ENCODE assay signal across 1 cellular context in the genomic region with DNA sequence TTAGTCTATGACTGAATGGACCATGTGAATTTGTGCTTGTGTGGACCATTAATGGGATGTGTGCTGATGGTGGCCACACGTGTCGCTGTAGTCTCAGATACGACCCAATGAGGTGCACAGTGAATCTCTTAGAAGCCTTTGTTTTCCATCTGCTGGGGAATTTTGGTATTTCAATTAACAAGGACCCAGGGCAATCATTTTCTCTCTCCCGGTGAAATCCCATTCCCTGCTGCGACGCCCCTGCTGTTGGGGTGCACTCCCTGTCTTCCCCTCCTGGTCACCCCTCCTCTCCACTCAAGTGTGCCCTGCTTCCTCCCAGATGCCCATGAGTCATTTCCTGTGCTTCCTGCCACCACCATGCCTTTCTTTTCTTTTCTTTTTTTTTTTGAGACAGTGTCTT.
TF ChIP-seq lines count a peak whose summit lies in the region.

No MANE protein-coding gene starts in this region.

TF ChIP-seq in GM12878, 131 proteins besides CTCF, POLR2A, EP300 and RAD21 (continued from another document):
- TF ChIP-seq, protein P1, sequence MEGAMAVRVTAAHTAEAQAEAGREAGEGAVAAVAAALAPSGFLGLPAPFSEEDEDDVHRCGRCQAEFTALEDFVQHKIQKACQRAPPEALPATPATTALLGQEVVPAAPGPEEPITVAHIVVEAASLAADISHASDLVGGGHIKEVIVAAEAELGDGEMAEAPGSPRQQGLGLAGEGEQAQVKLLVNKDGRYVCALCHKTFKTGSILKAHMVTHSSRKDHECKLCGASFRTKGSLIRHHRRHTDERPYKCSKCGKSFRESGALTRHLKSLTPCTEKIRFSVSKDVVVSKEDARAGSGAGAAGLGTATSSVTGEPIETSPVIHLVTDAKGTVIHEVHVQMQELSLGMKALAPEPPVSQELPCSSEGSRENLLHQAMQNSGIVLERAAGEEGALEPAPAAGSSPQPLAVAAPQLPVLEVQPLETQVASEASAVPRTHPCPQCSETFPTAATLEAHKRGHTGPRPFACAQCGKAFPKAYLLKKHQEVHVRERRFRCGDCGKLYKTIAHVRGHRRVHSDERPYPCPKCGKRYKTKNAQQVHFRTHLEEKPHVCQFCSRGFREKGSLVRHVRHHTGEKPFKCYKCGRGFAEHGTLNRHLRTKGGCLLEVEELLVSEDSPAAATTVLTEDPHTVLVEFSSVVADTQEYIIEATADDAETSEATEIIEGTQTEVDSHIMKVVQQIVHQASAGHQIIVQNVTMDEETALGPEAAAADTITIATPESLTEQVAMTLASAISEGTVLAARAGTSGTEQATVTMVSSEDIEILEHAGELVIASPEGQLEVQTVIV (IDR thresholded peaks at IDR 0.05; ENCODE audit: borderline replicate concordance, partially characterized antibody): no peak
- TF ChIP-seq TCF3 (IDR thresholded peaks at IDR 0.05; ENCODE audit: borderline replicate concordance, insufficient read depth, low read depth, low read length) (no peak), NFXL1 (IDR thresholded peaks at IDR 0.05; ENCODE audit: borderline replicate concordance) (no peak), RELA (IDR thresholded peaks at IDR 0.05; ENCODE audit: borderline replicate concordance, partially characterized antibody) (no peak), TCF7 (IDR thresholded peaks at IDR 0.05; ENCODE audit: borderline replicate concordance) (no peak), CREM (IDR thresholded peaks at IDR 0.05; ENCODE audit: low read depth) (no peak), ZZZ3 (IDR thresholded peaks at IDR 0.05; ENCODE audit: control insufficient read depth, insufficient read length, low read depth) (no peak), HCFC1 (IDR thresholded peaks at IDR 0.05; ENCODE audit: low read length) (no peak), PAX5 (IDR thresholded peaks at IDR 0.05; ENCODE audit: borderline replicate concordance, low read depth, low read length) (no peak), DPF2 (IDR thresholded peaks at IDR 0.05) (no peak), POLR2AphosphoS5 (IDR thresholded peaks at IDR 0.05; ENCODE audit: low read length) (no peak), CBFB (IDR thresholded peaks at IDR 0.05; ENCODE audit: low read depth) (no peak)
- TF ChIP-seq, protein P2, sequence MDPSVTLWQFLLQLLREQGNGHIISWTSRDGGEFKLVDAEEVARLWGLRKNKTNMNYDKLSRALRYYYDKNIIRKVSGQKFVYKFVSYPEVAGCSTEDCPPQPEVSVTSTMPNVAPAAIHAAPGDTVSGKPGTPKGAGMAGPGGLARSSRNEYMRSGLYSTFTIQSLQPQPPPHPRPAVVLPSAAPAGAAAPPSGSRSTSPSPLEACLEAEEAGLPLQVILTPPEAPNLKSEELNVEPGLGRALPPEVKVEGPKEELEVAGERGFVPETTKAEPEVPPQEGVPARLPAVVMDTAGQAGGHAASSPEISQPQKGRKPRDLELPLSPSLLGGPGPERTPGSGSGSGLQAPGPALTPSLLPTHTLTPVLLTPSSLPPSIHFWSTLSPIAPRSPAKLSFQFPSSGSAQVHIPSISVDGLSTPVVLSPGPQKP (IDR thresholded peaks at IDR 0.05; ENCODE audit: low read depth, low read length): no peak
- TF ChIP-seq, protein P3, sequence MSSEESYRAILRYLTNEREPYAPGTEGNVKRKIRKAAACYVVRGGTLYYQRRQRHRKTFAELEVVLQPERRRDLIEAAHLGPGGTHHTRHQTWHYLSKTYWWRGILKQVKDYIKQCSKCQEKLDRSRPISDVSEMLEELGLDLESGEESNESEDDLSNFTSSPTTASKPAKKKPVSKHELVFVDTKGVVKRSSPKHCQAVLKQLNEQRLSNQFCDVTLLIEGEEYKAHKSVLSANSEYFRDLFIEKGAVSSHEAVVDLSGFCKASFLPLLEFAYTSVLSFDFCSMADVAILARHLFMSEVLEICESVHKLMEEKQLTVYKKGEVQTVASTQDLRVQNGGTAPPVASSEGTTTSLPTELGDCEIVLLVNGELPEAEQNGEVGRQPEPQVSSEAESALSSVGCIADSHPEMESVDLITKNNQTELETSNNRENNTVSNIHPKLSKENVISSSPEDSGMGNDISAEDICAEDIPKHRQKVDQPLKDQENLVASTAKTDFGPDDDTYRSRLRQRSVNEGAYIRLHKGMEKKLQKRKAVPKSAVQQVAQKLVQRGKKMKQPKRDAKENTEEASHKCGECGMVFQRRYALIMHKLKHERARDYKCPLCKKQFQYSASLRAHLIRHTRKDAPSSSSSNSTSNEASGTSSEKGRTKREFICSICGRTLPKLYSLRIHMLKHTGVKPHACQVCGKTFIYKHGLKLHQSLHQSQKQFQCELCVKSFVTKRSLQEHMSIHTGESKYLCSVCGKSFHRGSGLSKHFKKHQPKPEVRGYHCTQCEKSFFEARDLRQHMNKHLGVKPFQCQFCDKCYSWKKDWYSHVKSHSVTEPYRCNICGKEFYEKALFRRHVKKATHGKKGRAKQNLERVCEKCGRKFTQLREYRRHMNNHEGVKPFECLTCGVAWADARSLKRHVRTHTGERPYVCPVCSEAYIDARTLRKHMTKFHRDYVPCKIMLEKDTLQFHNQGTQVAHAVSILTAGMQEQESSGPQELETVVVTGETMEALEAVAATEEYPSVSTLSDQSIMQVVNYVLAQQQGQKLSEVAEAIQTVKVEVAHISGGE (CRISPR knock-in tag; IDR thresholded peaks at IDR 0.05): no peak
- TF ChIP-seq, protein P4, sequence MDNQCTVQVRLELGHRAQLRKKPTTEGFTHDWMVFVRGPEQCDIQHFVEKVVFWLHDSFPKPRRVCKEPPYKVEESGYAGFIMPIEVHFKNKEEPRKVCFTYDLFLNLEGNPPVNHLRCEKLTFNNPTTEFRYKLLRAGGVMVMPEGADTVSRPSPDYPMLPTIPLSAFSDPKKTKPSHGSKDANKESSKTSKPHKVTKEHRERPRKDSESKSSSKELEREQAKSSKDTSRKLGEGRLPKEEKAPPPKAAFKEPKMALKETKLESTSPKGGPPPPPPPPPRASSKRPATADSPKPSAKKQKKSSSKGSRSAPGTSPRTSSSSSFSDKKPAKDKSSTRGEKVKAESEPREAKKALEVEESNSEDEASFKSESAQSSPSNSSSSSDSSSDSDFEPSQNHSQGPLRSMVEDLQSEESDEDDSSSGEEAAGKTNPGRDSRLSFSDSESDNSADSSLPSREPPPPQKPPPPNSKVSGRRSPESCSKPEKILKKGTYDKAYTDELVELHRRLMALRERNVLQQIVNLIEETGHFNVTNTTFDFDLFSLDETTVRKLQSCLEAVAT (IDR thresholded peaks at IDR 0.05): no peak
TF ChIP-seq in GM12878: peak in this region for 0.
